Comparison of ENCODE assay signal across 15 cellular contexts in genomic region chr10:95277614-95278013, GRCh38. TPM values are rescaled to one million over a fixed set of nuclear protein-coding genes. Genes with fewer than 3 reads are reported as not detected.
A peak's percentile ranks its signal among the peaks of the same experiment; 100 is the strongest.
DNase-seq lines count a peak whose midpoint lies in the region; ATAC-seq and TF ChIP-seq lines count a peak whose summit lies in the region.
"Had no signal": no experiment of that assay in that cellular context is flagged by ENCODE, and none has a peak within 500 bp of the region (broad histone marks: within the 10 kb centered on the region; RNA-seq: fewer than 3 reads in every experiment).

No MANE protein-coding gene starts in this region.

- no peak overlapping the region for H3K18ac ChIP-seq in neuronal stem cell (ENCODE audit: low read length)

- TF ChIP-seq CTCF in left ventricle myocardium inferior (IDR thresholded peaks at IDR 0.05; ENCODE audit: borderline replicate concordance) (no peak), gastroesophageal sphincter (IDR thresholded peaks at IDR 0.05) (no peak), prostate gland (IDR thresholded peaks at IDR 0.05) (no peak), uterus (IDR thresholded peaks at IDR 0.05) (no peak)

- H2BK5ac ChIP-seq in neuronal stem cell (ENCODE audit: low read length): no peak overlapping the region

- no peaks in the 10 kb centered on the region for H3K4me1 Mint-ChIP-seq in stimulated activated naive CD8-positive, alpha-beta T cell treated with anti-CD3 and anti-CD28 coated beads, Interleukin-15, amount 100 ng/mL, for 72 hours
- H3K4me1 Mint-ChIP-seq: activated naive CD8-positive, alpha-beta T cell treated with anti-CD3 and anti-CD28 coated beads for 36 hours had no signal

- H3K4me3 Mint-ChIP-seq in stimulated activated naive CD8-positive, alpha-beta T cell treated with anti-CD3 and anti-CD28 coated beads, Interleukin-15, amount 100 ng/mL, for 72 hours: no peak overlapping the region
- H3K4me3 Mint-ChIP-seq: activated CD4-positive, alpha-beta memory T cell treated with anti-CD3 and anti-CD28 coated beads for 36 hours; activated naive CD8-positive, alpha-beta T cell treated with anti-CD3 and anti-CD28 coated beads for 36 hours; activated T-cell treated with anti-CD3 and anti-CD28 coated beads, Interleukin-2, amount 50 U/mL, for 4 hours had no signal

- H3K27ac ChIP-seq in left ventricle myocardium inferior (replicated peaks): peak overlapping the region; percentile 89
- H3K27ac ChIP-seq in gastroesophageal sphincter: peak overlapping the region in 3 of 4 donors; percentile 34 to 85 (median 79)
- peak overlapping the region; percentile 47 to 52 for H3K27ac ChIP-seq in prostate gland
- peak overlapping the region; percentile 92 for H3K27ac ChIP-seq in uterus
- H3K27ac ChIP-seq in neuronal stem cell (replicated peaks; ENCODE audit: low read length): no peak overlapping the region
- H3K27ac ChIP-seq: SK-N-MC had no signal

- H3K36me3 ChIP-seq in left ventricle myocardium inferior (peaks cover under 1% of the 10 kb centered on the region), gastroesophageal sphincter (no peaks in the 10 kb centered on the region), prostate gland (no peaks in the 10 kb centered on the region), uterus (no peaks in the 10 kb centered on the region), neuronal stem cell (replicated peaks in 1 of 2; ENCODE audit: control insufficient read depth in 2 of 2, insufficient read depth in 2 of 2, low read length in 2 of 2) (no peaks in the 10 kb centered on the region)

- no peak for TF ChIP-seq EP300 in gastroesophageal sphincter (IDR thresholded peaks at IDR 0.05)

- H2AFZ ChIP-seq in neuronal stem cell (ENCODE audit: low read length): no peak overlapping the region

- intact Hi-C loops in left ventricle myocardium inferior (cut with micrococcal nuclease) (no loop called here), Right ventricle myocardium superior (cut with DNase I) (no loop called here), prostate gland (cut with DNase I) (no loop called here), uterus (cut with DNase I; ENCODE audit: low total_unique reads) (no loop called here)

- ATAC-seq in Right ventricle myocardium superior (ENCODE audit: poor library complexity) (no peak), gastroesophageal sphincter (no peak), HG03095 (IDR thresholded peaks at IDR 0.05; ENCODE audit: unreplicated experiment) (no peak)
- ATAC-seq in stimulated activated naive CD8-positive, alpha-beta T cell treated with anti-CD3 and anti-CD28 coated beads, Interleukin-15, amount 100 ng/mL, for 72 hours: no peak
- ATAC-seq: activated T-cell treated with anti-CD3 and anti-CD28 coated beads, Interleukin-2, amount 50 U/mL, for 4 hours had no signal

- H3K4me3 ChIP-seq in left ventricle myocardium inferior: no peak overlapping the region
- no peak overlapping the region for H3K4me3 ChIP-seq in gastroesophageal sphincter
- H3K4me3 ChIP-seq in prostate gland: no peak overlapping the region
- H3K4me3 ChIP-seq in uterus: no peak overlapping the region
- H3K4me3 ChIP-seq in neuronal stem cell (ENCODE audit: low read length in 2 of 2): no peak overlapping the region
- H3K4me3 ChIP-seq: SK-N-MC had no signal

- H3K79me1 ChIP-seq in neuronal stem cell (ENCODE audit: low read depth, low read length): no peaks in the 10 kb centered on the region

- 53 to 55% methylated on average over 2 to 3 of the region's 3 CpGs for WGBS in gastroesophageal sphincter (ENCODE audit: low coverage in 1 of 2), 2 donors
- WGBS in prostate gland: 55% methylated on average over 3 of the region's 3 CpGs
- no CpG with 5 or more reads among the region's 3 CpGs for WGBS in neuronal stem cell (ENCODE audit: extremely low coverage in 2 of 2, insufficient read length in 2 of 2, insufficient replicate concordance in 1 of 2), 2 donors

- no peak overlapping the region for H4K91ac ChIP-seq in neuronal stem cell (ENCODE audit: low read depth, low read length, poor library complexity)

- H4K8ac ChIP-seq in neuronal stem cell (ENCODE audit: low read depth, low read length): no peak overlapping the region

- no peak overlapping the region for H2BK15ac ChIP-seq in neuronal stem cell (ENCODE audit: low read length)

- H3K27me3 ChIP-seq in left ventricle myocardium inferior (ENCODE audit: low read depth): no peaks in the 10 kb centered on the region
- no peaks in the 10 kb centered on the region for H3K27me3 ChIP-seq in gastroesophageal sphincter
- no peaks in the 10 kb centered on the region for H3K27me3 ChIP-seq in prostate gland (replicated peaks; ENCODE audit: insufficient read depth)
- no peaks in the 10 kb centered on the region for H3K27me3 ChIP-seq in uterus
- H3K27me3 ChIP-seq in neuronal stem cell (ENCODE audit: control insufficient read depth in 3 of 3, insufficient read depth in 3 of 3, low read depth in 1 of 3, low read length in 3 of 3): peaks cover 0 to 7% (median 0%) of the 10 kb centered on the region in 3 experiments

- H3K14ac ChIP-seq in neuronal stem cell (ENCODE audit: low read length): no peak overlapping the region

- no peak for DNase-seq in left ventricle myocardium inferior
- no peak for DNase-seq in Right ventricle myocardium superior
- DNase-seq in prostate gland (ENCODE audit: low spot score): no peak
- DNase-seq in uterus: no peak
- DNase-seq in stimulated activated naive CD8-positive, alpha-beta T cell treated with anti-CD3 and anti-CD28 coated beads, Interleukin-15, amount 100 ng/mL, for 72 hours: no peak
- no peak for DNase-seq in neuronal stem cell (ENCODE audit: low spot score)
- DNase-seq: activated CD4-positive, alpha-beta memory T cell treated with anti-CD3 and anti-CD28 coated beads for 36 hours; activated naive CD8-positive, alpha-beta T cell treated with anti-CD3 and anti-CD28 coated beads for 36 hours; activated T-cell treated with anti-CD3 and anti-CD28 coated beads, Interleukin-2, amount 50 U/mL, for 4 hours; COR-L47; foreskin melanocyte; NCI-H2081 had no signal

- H2BK120ac ChIP-seq in neuronal stem cell (ENCODE audit: low read depth, low read length): no peak overlapping the region

- H3K9ac ChIP-seq in neuronal stem cell (ENCODE audit: low read depth, low read length, poor library complexity): no peak overlapping the region

- no peaks in the 10 kb centered on the region for H3K9me3 Mint-ChIP-seq in stimulated activated naive CD8-positive, alpha-beta T cell treated with anti-CD3 and anti-CD28 coated beads, Interleukin-15, amount 100 ng/mL, for 72 hours
- H3K9me3 Mint-ChIP-seq: activated CD4-positive, alpha-beta memory T cell treated with anti-CD3 and anti-CD28 coated beads for 36 hours; activated naive CD8-positive, alpha-beta T cell treated with anti-CD3 and anti-CD28 coated beads for 36 hours; activated T-cell treated with anti-CD3 and anti-CD28 coated beads, Interleukin-2, amount 50 U/mL, for 4 hours had no signal

- no peak overlapping the region for H3K23ac ChIP-seq in neuronal stem cell (ENCODE audit: low read depth, low read length, poor library complexity)

- no peaks in the 10 kb centered on the region for H3K9me3 ChIP-seq in left ventricle myocardium inferior (replicated peaks)
- H3K9me3 ChIP-seq in gastroesophageal sphincter: no peaks in the 10 kb centered on the region
- no peaks in the 10 kb centered on the region for H3K9me3 ChIP-seq in prostate gland
- no peaks in the 10 kb centered on the region for H3K9me3 ChIP-seq in uterus
- H3K9me3 ChIP-seq in neuronal stem cell (replicated peaks in 1 of 2; ENCODE audit: control insufficient read depth in 2 of 2, insufficient read depth in 1 of 2, low read depth in 1 of 2, low read length in 2 of 2): no peaks in the 10 kb centered on the region

- H2BK12ac ChIP-seq in neuronal stem cell (ENCODE audit: low read length): no peak overlapping the region

- H3K4me2 ChIP-seq in neuronal stem cell (ENCODE audit: insufficient read depth, low read length, poor library complexity, severe bottlenecking): no peak overlapping the region

- TF ChIP-seq POLR2A in gastroesophageal sphincter (IDR thresholded peaks at IDR 0.05) (no peak), prostate gland (IDR thresholded peaks at IDR 0.05) (no peak), uterus (IDR thresholded peaks at IDR 0.05) (no peak)

- no peak overlapping the region for H3K4ac ChIP-seq in neuronal stem cell (ENCODE audit: low read length)

- peaks cover 100% of the 10 kb centered on the region for H3K4me1 ChIP-seq in left ventricle myocardium inferior
- peaks cover 0 to 74% (median 17%) of the 10 kb centered on the region in 3 donors for H3K4me1 ChIP-seq in gastroesophageal sphincter
- no peaks in the 10 kb centered on the region for H3K4me1 ChIP-seq in prostate gland (replicated peaks)
- H3K4me1 ChIP-seq in uterus: peaks cover 0 to 16% of the 10 kb centered on the region in 2 donors
- H3K4me1 ChIP-seq in neuronal stem cell (ENCODE audit: control insufficient read depth in 2 of 2, insufficient read depth in 1 of 2, low read depth in 1 of 2, low read length in 2 of 2): peaks cover 0 to 9% of the 10 kb centered on the region in 2 donors

- H3K27me3 Mint-ChIP-seq in stimulated activated naive CD8-positive, alpha-beta T cell treated with anti-CD3 and anti-CD28 coated beads, Interleukin-15, amount 100 ng/mL, for 72 hours: peaks cover 7% of the 10 kb centered on the region
- H3K27me3 Mint-ChIP-seq: activated CD4-positive, alpha-beta memory T cell treated with anti-CD3 and anti-CD28 coated beads for 36 hours; activated naive CD8-positive, alpha-beta T cell treated with anti-CD3 and anti-CD28 coated beads for 36 hours had no signal

- H2AK5ac ChIP-seq in neuronal stem cell (ENCODE audit: low read depth, low read length): no peak overlapping the region

- no peak overlapping the region for H3K27ac Mint-ChIP-seq in stimulated activated naive CD8-positive, alpha-beta T cell treated with anti-CD3 and anti-CD28 coated beads, Interleukin-15, amount 100 ng/mL, for 72 hours
- H3K27ac Mint-ChIP-seq: activated CD4-positive, alpha-beta memory T cell treated with anti-CD3 and anti-CD28 coated beads for 36 hours; activated naive CD8-positive, alpha-beta T cell treated with anti-CD3 and anti-CD28 coated beads for 36 hours had no signal

RNA-seq across cellular contexts. Expression of gene PDLIM1, which starts 13.2 kb away (rescaled TPM):
- total RNA-seq in left ventricle myocardium inferior: 358 TPM
- 226 TPM for total RNA-seq in Right ventricle myocardium superior
- total RNA-seq in gastroesophageal sphincter: 10 to 100 TPM; 25.4 to 74.1 (median 68.5) TPM
- 10 to 100 TPM; 63.2 to 82.0 TPM for total RNA-seq in prostate gland
- total RNA-seq in uterus: 100 to 1,000 TPM in 2 of 4 donors, 10 to 100 TPM in 2; 14.0 to 192 (median 86.7) TPM
- polyA plus RNA-seq in neuronal stem cell (2013, experiment 1 of 2): 24.2 TPM
- polyA plus RNA-seq in neuronal stem cell (2013, experiment 2 of 2): 22.2 TPM
